In genomic region chr2:53827398-53828175, GRCh38 we compare ENCODE assay signal across 16 cellular contexts. TPM values are rescaled to one million over a fixed set of nuclear protein-coding genes. Genes with fewer than 3 reads are reported as not detected.
DNase-seq lines count a peak whose midpoint lies in the region; ATAC-seq lines count a peak whose summit lies in the region.
"Had no signal": no experiment of that assay in that cellular context is flagged by ENCODE, and none has a peak within 500 bp of the region (broad histone marks: within the 10 kb centered on the region; RNA-seq: fewer than 3 reads in every experiment).

No MANE protein-coding gene starts in this region.

- no peak overlapping the region for H3K4ac ChIP-seq in neuronal stem cell (ENCODE audit: low read length)

- H2AK5ac ChIP-seq in neuronal stem cell (ENCODE audit: low read depth, low read length) = no peak overlapping the region

- in situ Hi-C loops in G401 (cut with HindIII; ENCODE audit: low sequenced_read_pairs) = no loop called here

- H3K4me1 ChIP-seq in neuronal stem cell (ENCODE audit: control insufficient read depth in 2 of 2, insufficient read depth in 1 of 2, low read depth in 1 of 2, low read length in 2 of 2) = peaks cover 9 to 12% of the 10 kb centered on the region in 2 donors
- H3K4me1 ChIP-seq: colonic mucosa had no signal

- H2BK15ac ChIP-seq in neuronal stem cell (ENCODE audit: low read length) = no peak overlapping the region

- H3K9me3 ChIP-seq in neuronal stem cell (replicated peaks in 1 of 2; ENCODE audit: control insufficient read depth in 2 of 2, insufficient read depth in 1 of 2, low read depth in 1 of 2, low read length in 2 of 2) = no peaks in the 10 kb centered on the region
- H3K9me3 ChIP-seq: colonic mucosa had no signal

- intact Hi-C loops in left ventricle myocardium superior (cut with micrococcal nuclease) = no loop called here
- intact Hi-C loops in posterior cingulate gyrus (cut with DNase I) = no loop called here

- peak overlapping the region; percentile 49 for H3K27ac ChIP-seq in neuronal stem cell (replicated peaks; ENCODE audit: low read length)
- H3K27ac ChIP-seq: colonic mucosa, GM23248 had no signal

- H3K9ac ChIP-seq in neuronal stem cell (ENCODE audit: low read depth, low read length, poor library complexity) = no peak overlapping the region
- H3K9ac ChIP-seq: GM23248 had no signal

- ATAC-seq in left ventricle myocardium superior = peak; percentile 78

- no peaks in the 10 kb centered on the region for H3K79me1 ChIP-seq in neuronal stem cell (ENCODE audit: low read depth, low read length)

- no peak overlapping the region for H2BK12ac ChIP-seq in neuronal stem cell (ENCODE audit: low read length)

- DNase-seq in G401 (ENCODE audit: low spot score) (peak; percentile 9), astrocyte of the hippocampus (ENCODE audit: low read depth, low spot score) (peak; percentile 81), left ventricle myocardium superior (no peak), neuronal stem cell (ENCODE audit: low spot score) (peak; percentile 4), posterior cingulate gyrus (no peak), hepatic stellate cell (ENCODE audit: low spot score) (no peak), COR-L47 (lab: John Stamatoyannopoulos, UW) (no peak), NCI-H1048 (lab: John Stamatoyannopoulos, UW) (no peak)
- DNase-seq: Calu3; colonic mucosa; kidney glomerular epithelial cell; NCI-H1417; NCI-H2227 treated with DMSO at 0.1 percent for 48 hours; NK-92 treated with Interleukin-12 subunit alpha and Interleukin-12 subunit beta, amount 100 ng/mL, for 24 hours; T-helper 1 cell had no signal

- no peak overlapping the region for H3K18ac ChIP-seq in neuronal stem cell (ENCODE audit: low read length)

- no peak overlapping the region for H3K23ac ChIP-seq in neuronal stem cell (ENCODE audit: low read depth, low read length, poor library complexity)

- no peak overlapping the region for H4K8ac ChIP-seq in neuronal stem cell (ENCODE audit: low read depth, low read length)

- H2BK5ac ChIP-seq in neuronal stem cell (ENCODE audit: low read length) = no peak overlapping the region

- no peak overlapping the region for H3K14ac ChIP-seq in neuronal stem cell (ENCODE audit: low read length)

- WGBS in neuronal stem cell (ENCODE audit: extremely low coverage in 2 of 2, insufficient read length in 2 of 2, insufficient replicate concordance in 1 of 2), 2 donors = no CpG with 5 or more reads among the region's 3 CpGs

- H3K4me2 ChIP-seq in neuronal stem cell (ENCODE audit: insufficient read depth, low read length, poor library complexity, severe bottlenecking) = no peak overlapping the region

- H3K27me3 ChIP-seq in neuronal stem cell (ENCODE audit: control insufficient read depth in 3 of 3, insufficient read depth in 3 of 3, low read depth in 1 of 3, low read length in 3 of 3) = no peaks in the 10 kb centered on the region
- H3K27me3 ChIP-seq: colonic mucosa had no signal

- H2AFZ ChIP-seq in neuronal stem cell (ENCODE audit: low read length) = no peak overlapping the region
- H2AFZ ChIP-seq: GM23248 had no signal

- H3K4me3 ChIP-seq in neuronal stem cell (ENCODE audit: low read length in 2 of 2) = no peak overlapping the region
- H3K4me3 ChIP-seq: colonic mucosa, GM23248 had no signal

- no peak overlapping the region for H2BK120ac ChIP-seq in neuronal stem cell (ENCODE audit: low read depth, low read length)

- H4K91ac ChIP-seq in neuronal stem cell (ENCODE audit: low read depth, low read length, poor library complexity) = no peak overlapping the region

- no peaks in the 10 kb centered on the region for H3K36me3 ChIP-seq in neuronal stem cell (replicated peaks in 1 of 2; ENCODE audit: control insufficient read depth in 2 of 2, insufficient read depth in 2 of 2, low read length in 2 of 2)
- H3K36me3 ChIP-seq: colonic mucosa had no signal

RNA-seq across cellular contexts. Expression of gene GPR75, which starts 32.2 kb away (rescaled TPM):
- not detected in 2 replicates for total RNA-seq in G401 (2014; rRNA removed; shearing (Covaris generic))
- 0.50 TPM for total RNA-seq in left ventricle myocardium superior
- polyA plus RNA-seq in neuronal stem cell (2013, experiment 1 of 2) = 1.2 TPM
- polyA plus RNA-seq in neuronal stem cell (2013, experiment 2 of 2) = 1.2 TPM

RNA-seq across cellular contexts. Expression of gene ERLEC1, which starts 40.7 kb away (rescaled TPM):
- 15.2 and 17.3 TPM in 2 replicates for total RNA-seq in G401 (2014; rRNA removed; shearing (Covaris generic))
- total RNA-seq in left ventricle myocardium superior = 35.5 TPM
- 33.7 TPM for polyA plus RNA-seq in neuronal stem cell (2013, experiment 1 of 2)
- 35.2 TPM for polyA plus RNA-seq in neuronal stem cell (2013, experiment 2 of 2)

RNA-seq across cellular contexts. Expression of gene ASB3, which starts 40.8 kb away (rescaled TPM):
- total RNA-seq in G401 (2014; rRNA removed; shearing (Covaris generic)) = 39.3 and 42.3 TPM in 2 replicates
- 11.7 TPM for total RNA-seq in left ventricle myocardium superior
- 25.7 TPM for polyA plus RNA-seq in neuronal stem cell (2013, experiment 1 of 2)
- 27.5 TPM for polyA plus RNA-seq in neuronal stem cell (2013, experiment 2 of 2)

RNA-seq across cellular contexts. Expression of gene CHAC2, which starts 60.0 kb away (rescaled TPM):
- 12.6 and 15.7 TPM in 2 replicates for total RNA-seq in G401 (2014; rRNA removed; shearing (Covaris generic))
- total RNA-seq in left ventricle myocardium superior = 6.0 TPM
- 2.6 TPM for polyA plus RNA-seq in neuronal stem cell (2013, experiment 1 of 2)
- 2.4 TPM for polyA plus RNA-seq in neuronal stem cell (2013, experiment 2 of 2)

Comparison
In these comparisons a context has a peak if more than half of its experiments do, and no peak if none do; other contexts are left out.
1. DNase-seq: peak in G401 (single experiment), astrocyte of the hippocampus (single experiment) and neuronal stem cell (single experiment); none in left ventricle myocardium superior (single experiment), posterior cingulate gyrus (0 of 10), hepatic stellate cell (single experiment), COR-L47 (single experiment) and NCI-H1048 (single experiment).